11 cellular contexts compared by ENCODE assay signal in the genomic region with DNA sequence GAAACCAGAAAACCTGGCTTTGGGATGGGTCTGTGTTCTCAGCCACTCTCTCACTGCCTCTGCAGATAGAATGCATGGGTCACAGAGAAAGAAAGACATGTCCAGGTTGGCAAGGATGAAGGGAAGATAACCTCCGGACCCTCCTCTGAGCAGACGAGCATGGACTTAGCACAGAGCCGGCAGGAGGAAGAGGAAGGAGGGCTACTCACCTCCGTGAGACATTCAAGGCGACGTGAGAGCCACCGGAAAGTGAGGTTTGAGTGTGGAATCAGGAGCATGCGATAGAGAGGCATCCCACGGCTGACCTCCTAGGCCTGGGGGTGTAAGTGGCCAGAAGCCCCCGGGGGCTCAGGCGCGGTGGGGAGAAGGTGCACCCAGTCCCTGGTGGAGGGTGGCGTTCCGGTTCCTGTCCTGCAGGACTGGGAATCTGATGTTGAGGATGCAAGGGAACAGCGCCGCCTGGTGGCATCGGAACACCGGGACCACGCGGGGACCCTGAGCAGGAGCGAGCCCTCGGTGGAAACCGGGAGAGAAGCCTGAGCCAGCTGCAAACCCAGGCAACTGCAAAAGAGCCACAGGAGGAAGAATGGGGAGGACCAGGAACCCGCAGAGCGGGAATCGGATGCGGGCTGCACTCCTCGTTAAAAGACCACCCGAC. TPM values are rescaled to one million over a fixed set of nuclear protein-coding genes. Genes with fewer than 3 reads are reported as not detected.
DNase-seq lines count a peak whose midpoint lies in the region; ATAC-seq, FAIRE-seq and TF ChIP-seq lines count a peak whose summit lies in the region.
"Not testable (repeated sequence)": the region's sequence is repeated elsewhere in the genome, so short reads cannot be mapped to it uniquely, and the experiment has no call there.
"Had no signal": no experiment of that assay in that cellular context is flagged by ENCODE, and none has a peak within 500 bp of the region (broad histone marks: within the 10 kb centered on the region; RNA-seq: fewer than 3 reads in every experiment).

No MANE protein-coding gene starts in this region.

- CTCF ChIA-PET in A549 (lab: Yijun Ruan, JAX); PC-3 (lab: Charles Lee); activated CD8-positive, alpha-beta T cell treated with anti-CD3 and anti-CD28 coated beads for 36 hours (lab: Charles Lee); naive thymus-derived CD4-positive, alpha-beta T cell (lab: Charles Lee): not testable (repeated sequence)

- ATAC-seq in A549: peak; percentile 96 to 98
- ATAC-seq in PC-3: peak; percentile 97
- peak; percentile 27 for ATAC-seq in activated CD8-positive, alpha-beta T cell treated with anti-CD3 and anti-CD28 coated beads for 36 hours
- peak; percentile 42 to 68 (median 62) for ATAC-seq in heart left ventricle
- peak; percentile 49 for ATAC-seq in left lobe of liver
- peak; percentile 18 for ATAC-seq in naive thymus-derived CD4-positive, alpha-beta T cell
- ATAC-seq in upper lobe of right lung: peak; percentile 71

- not testable (repeated sequence) for TF ChIP-seq EP300 in A549 (IDR thresholded peaks at IDR 0.05)

- not testable (repeated sequence) for H2AFZ ChIP-seq in PC-3 (ENCODE audit: low read length)

- not testable (repeated sequence) for H3K9me2 ChIP-seq in PC-3 (replicated peaks; ENCODE audit: low read length)

- not testable (repeated sequence) for H3K79me2 ChIP-seq in PC-3 (ENCODE audit: low read length)

- H3K4me1 Mint-ChIP-seq in activated CD8-positive, alpha-beta T cell treated with anti-CD3 and anti-CD28 coated beads for 36 hours (ENCODE audit: low read depth); naive thymus-derived CD4-positive, alpha-beta T cell: not testable (repeated sequence)

- not testable (repeated sequence) for TF ChIP-seq POLR2A in A549 (IDR thresholded peaks at IDR 0.05; ENCODE audit: low read length); heart left ventricle (IDR thresholded peaks at IDR 0.05)

- H3K4me3 Mint-ChIP-seq in activated CD8-positive, alpha-beta T cell treated with anti-CD3 and anti-CD28 coated beads for 36 hours; naive thymus-derived CD4-positive, alpha-beta T cell: not testable (repeated sequence)

- not testable (repeated sequence) for H3K4me2 ChIP-seq in A549; PC-3 (ENCODE audit: low read length)

- POLR2A ChIA-PET in A549 (lab: Yijun Ruan, JAX); PC-3 (lab: Charles Lee; ENCODE audit: unreplicated experiment); activated CD8-positive, alpha-beta T cell treated with anti-CD3 and anti-CD28 coated beads for 36 hours (lab: Charles Lee); naive thymus-derived CD4-positive, alpha-beta T cell (lab: Charles Lee): not testable (repeated sequence)

- not testable (repeated sequence) for H3K27me3 ChIP-seq in PC-3 (ENCODE audit: low read length); naive thymus-derived CD4-positive, alpha-beta T cell (ENCODE audit: control insufficient read depth in 2 of 2, insufficient read depth in 2 of 2, low read length in 2 of 2); upper lobe of right lung
- peaks cover 0 to 20% (median 0%) of the 10 kb centered on the region in 9 donors for H3K27me3 ChIP-seq in heart left ventricle

- not testable (repeated sequence) for BruUV-seq in PC-3 (replicated peaks; lab: Mats Ljungman, UMichigan)

- not testable (repeated sequence) for H3K27me3 Mint-ChIP-seq in activated CD8-positive, alpha-beta T cell treated with anti-CD3 and anti-CD28 coated beads for 36 hours
- H3K27me3 Mint-ChIP-seq in naive thymus-derived CD4-positive, alpha-beta T cell: peaks cover 0 to 16% (median 3%) of the 10 kb centered on the region in 5 donors

- not testable (repeated sequence) for H3K9me3 Mint-ChIP-seq in activated CD8-positive, alpha-beta T cell treated with anti-CD3 and anti-CD28 coated beads for 36 hours; naive thymus-derived CD4-positive, alpha-beta T cell

- not testable (repeated sequence) for H3K4me3 ChIP-seq in A549; PC-3 (ENCODE audit: low read length); heart left ventricle; naive thymus-derived CD4-positive, alpha-beta T cell (ENCODE audit: low read length); upper lobe of right lung

- not testable (repeated sequence) for H3F3A ChIP-seq in PC-3 (ENCODE audit: low read length, unreplicated experiment)

- not testable (repeated sequence) for H3K9ac ChIP-seq in PC-3 (ENCODE audit: low read length)

- not testable (repeated sequence) for H3K27ac Mint-ChIP-seq in activated CD8-positive, alpha-beta T cell treated with anti-CD3 and anti-CD28 coated beads for 36 hours; naive thymus-derived CD4-positive, alpha-beta T cell

- H3K36me3 Mint-ChIP-seq in activated CD8-positive, alpha-beta T cell treated with anti-CD3 and anti-CD28 coated beads for 36 hours (ENCODE audit: low read depth); naive thymus-derived CD4-positive, alpha-beta T cell: not testable (repeated sequence)

- not testable (repeated sequence) for TF ChIP-seq CTCF in A549 (IDR thresholded peaks at IDR 0.05); PC-3 (conservative IDR thresholded peaks at IDR 0.05; ENCODE audit: low read depth, low read length); activated CD8-positive, alpha-beta T cell treated with anti-CD3 and anti-CD28 coated beads for 36 hours (IDR thresholded peaks at IDR 0.05); heart left ventricle (IDR thresholded peaks at IDR 0.05); upper lobe of right lung (IDR thresholded peaks at IDR 0.05)

- H3K9me3 ChIP-seq in A549; PC-3 (ENCODE audit: low read length); heart left ventricle; naive thymus-derived CD4-positive, alpha-beta T cell (ENCODE audit: control insufficient read depth in 2 of 3, low read length in 3 of 3); upper lobe of right lung: not testable (repeated sequence)

- FAIRE-seq in A549 (lab: Jason Lieb, UNC): not testable (repeated sequence)
- peak; percentile 80 for FAIRE-seq in endometrium (lab: Jason Lieb, UNC)

- not testable (repeated sequence) for H3K4me1 ChIP-seq in A549; PC-3 (ENCODE audit: insufficient read depth, low read length); heart left ventricle; naive thymus-derived CD4-positive, alpha-beta T cell (ENCODE audit: control insufficient read depth in 2 of 2, insufficient read depth in 2 of 2, low read length in 2 of 2); upper lobe of right lung

- H3K36me3 ChIP-seq in PC-3 (ENCODE audit: low read depth, low read length); heart left ventricle; naive thymus-derived CD4-positive, alpha-beta T cell (ENCODE audit: control insufficient read depth in 2 of 3, insufficient read depth in 3 of 3, low read length in 3 of 3); upper lobe of right lung: not testable (repeated sequence)

- not testable (repeated sequence) for TF ChIP-seq RAD21 in A549 (conservative IDR thresholded peaks at IDR 0.05 in 1 of 2, IDR thresholded peaks at IDR 0.05 in 1 of 2)

- intact Hi-C loops in PC-3 (cut with micrococcal nuclease); activated CD8-positive, alpha-beta T cell treated with anti-CD3 and anti-CD28 coated beads for 36 hours (cut with micrococcal nuclease); heart left ventricle (cut with DNase I); naive thymus-derived CD4-positive, alpha-beta T cell (cut with micrococcal nuclease); upper lobe of right lung (cut with DNase I): not testable (repeated sequence)

- H3K27ac ChIP-seq in A549; PC-3 (ENCODE audit: low read length); heart left ventricle; naive thymus-derived CD4-positive, alpha-beta T cell (ENCODE audit: low read depth, low read length); upper lobe of right lung: not testable (repeated sequence)

- DNase-seq in A549 (ENCODE audit: low read depth in 1 of 2, low spot score in 1 of 2); PC-3; activated CD8-positive, alpha-beta T cell treated with anti-CD3 and anti-CD28 coated beads for 36 hours; heart left ventricle; left lobe of liver (ENCODE audit: low spot score); naive thymus-derived CD4-positive, alpha-beta T cell; upper lobe of right lung: not testable (repeated sequence)

- H4K20me1 ChIP-seq in PC-3 (ENCODE audit: low read length): not testable (repeated sequence)

- no CpG with 5 or more reads among the region's 29 CpGs for WGBS in A549 (ENCODE audit: missing lambda C conversion rate)
- WGBS in heart left ventricle, 4 donors: 39% methylated on average over 4 of the region's 29 CpGs; no CpG with 5 or more reads in 3 of the 4 donors

RNA-seq across cellular contexts. Expression of gene CPZ, which starts 43.5 kb away (rescaled TPM):
- polyA plus RNA-seq in A549 (2011; rRNA removed) (0.09 and 0.19 TPM in 2 replicates), A549 (2017; fragmentation: RNase III; extraction: RNeasy Plus Mini Kit Qiagen cat#74134 plus additional on column Dnase treatment) (0.09 to 0.33 TPM (median 0.21 TPM) in 3 replicates), heart left ventricle (under 1 TPM; 0.23 to 0.26 TPM)
- polyA plus RNA-seq in A549 (2012; cell fraction: cytosol; rRNA removed): 0.21 and 0.22 TPM in 2 replicates
- 0.48 and 0.95 TPM in 2 replicates for polyA plus RNA-seq in A549 (2012; cell fraction: nucleus; rRNA removed)
- not detected in 2 replicates for polyA minus RNA-seq in A549 (2011; rRNA and poly(A)+ RNA removed)
- total RNA-seq in PC-3 (2014; rRNA removed) (21.7 and 27.9 TPM in 2 replicates), heart left ventricle (1 to 10 TPM in 1 of 9 donors, under 1 TPM in 6, not detected in 2; 0.13 to 4.8 (median 0.29) TPM), left lobe of liver (0.45 TPM), upper lobe of right lung (6.7 TPM)
- not detected for total RNA-seq in activated CD8-positive, alpha-beta T cell treated with anti-CD3 and anti-CD28 coated beads for 36 hours
- not detected for total RNA-seq in naive thymus-derived CD4-positive, alpha-beta T cell
- polyA plus RNA-seq in naive thymus-derived CD4-positive, alpha-beta T cell: not detected
- total RNA-seq: CD8-positive, alpha-beta memory T cell had no signal
- polyA plus RNA-seq: CD14-positive monocyte; CD8-positive, alpha-beta memory T cell; IgD-negative memory B cell had no signal

RNA-seq across cellular contexts. Expression of gene GPR78, which starts 55.8 kb away (rescaled TPM):
- polyA plus RNA-seq in A549 (2011; rRNA removed): not detected in 2 replicates
- 0.01 and 0.09 TPM in 2 replicates for polyA plus RNA-seq in A549 (2012; cell fraction: cytosol; rRNA removed)
- 0.55 and 0.59 TPM in 2 replicates for polyA plus RNA-seq in A549 (2012; cell fraction: nucleus; rRNA removed)
- 0.09 to 0.18 TPM (median 0.17 TPM) in 3 replicates for polyA plus RNA-seq in A549 (2017; fragmentation: RNase III; extraction: RNeasy Plus Mini Kit Qiagen cat#74134 plus additional on column Dnase treatment)
- polyA minus RNA-seq in A549 (2011; rRNA and poly(A)+ RNA removed): not detected in 2 replicates
- 2.0 and 2.4 TPM in 2 replicates for total RNA-seq in PC-3 (2014; rRNA removed)
- total RNA-seq in activated CD8-positive, alpha-beta T cell treated with anti-CD3 and anti-CD28 coated beads for 36 hours: not detected
- under 1 TPM in 1 of 9 donors, not detected in 8; 0.11 TPM for total RNA-seq in heart left ventricle
- not detected for polyA plus RNA-seq in heart left ventricle
- total RNA-seq in left lobe of liver: not detected
- not detected for total RNA-seq in naive thymus-derived CD4-positive, alpha-beta T cell
- not detected for polyA plus RNA-seq in naive thymus-derived CD4-positive, alpha-beta T cell
- total RNA-seq in upper lobe of right lung: 0.23 TPM
- total RNA-seq: CD8-positive, alpha-beta memory T cell had no signal
- polyA plus RNA-seq: CD14-positive monocyte; CD8-positive, alpha-beta memory T cell; IgD-negative memory B cell had no signal

Comparison
In these comparisons a context has a peak if more than half of its experiments do, and no peak if none do; other contexts are left out.
1. ATAC-seq: peak in every context shown above with its lines; median percentile 97 in A549; 97 in PC-3; 71 in upper lobe of right lung; 62 in heart left ventricle; 49 in left lobe of liver; 27 in activated CD8-positive, alpha-beta T cell treated with anti-CD3 and anti-CD28 coated beads for 36 hours; 18 in naive thymus-derived CD4-positive, alpha-beta T cell.